ENCODE assay signal across 8 cellular contexts in genomic region chr4:119041951-119042560, GRCh38.
A peak's percentile ranks its signal among the peaks of the same experiment; 100 is the strongest.
DNase-seq lines count a peak whose midpoint lies in the region; ATAC-seq lines count a peak whose summit lies in the region.

No MANE protein-coding gene starts in this region.

- no peaks in the 10 kb centered on the region for H3K4me1 Mint-ChIP-seq in CD4-positive, alpha-beta memory T cell

- no peak overlapping the region for H3K4me3 Mint-ChIP-seq in CD4-positive, alpha-beta memory T cell

- no peaks in the 10 kb centered on the region for H3K4me1 ChIP-seq in CD4-positive, alpha-beta memory T cell (ENCODE audit: insufficient read depth, low read length)

- peaks cover 0 to 1% of the 10 kb centered on the region in 2 donors for H3K27me3 Mint-ChIP-seq in CD4-positive, alpha-beta memory T cell

- no peaks in the 10 kb centered on the region for H3K27me3 ChIP-seq in CD4-positive, alpha-beta memory T cell (ENCODE audit: insufficient read depth, low read length)

- intact Hi-C loops in CD4-positive, alpha-beta memory T cell (cut with micrococcal nuclease) = loop anchor here (1.0 to 5.0 kb wide), 8 partner anchors 60 to 585 kb away; partner anchors contain the start of genes MYOZ2, PDE5A and USP53

- POLR2A ChIA-PET in CD4-positive, alpha-beta memory T cell (lab: Charles Lee; ENCODE audit: partially characterized antibody) = interaction anchor here (0.9 to 1.1 kb wide), 2 partner anchors 171 to 258 kb away, joined by 4 to 8 read pairs; partner anchors contain the start of gene USP53

- ATAC-seq in HG03159 (IDR thresholded peaks at IDR 0.05; ENCODE audit: unreplicated experiment) = peak; percentile 94
- ATAC-seq in stimulated activated naive CD8-positive, alpha-beta T cell treated with anti-CD3 and anti-CD28 coated beads, Interleukin-15, Interleukin-2, amounts not matched to agents 100 U/mL and 50 U/mL, for 24 hours = peak; percentile 87

- H3K27ac Mint-ChIP-seq in CD4-positive, alpha-beta memory T cell = no peak overlapping the region

- CTCF ChIA-PET in CD4-positive, alpha-beta memory T cell (lab: Charles Lee; ENCODE audit: partially characterized antibody) = interaction anchor here (0.7 to 4.7 kb wide), 28 partner anchors 10 to 452 kb away, joined by 3 to 35 read pairs (median 5); partner anchors contain the start of gene USP53

- no peaks in the 10 kb centered on the region for H3K36me3 Mint-ChIP-seq in CD4-positive, alpha-beta memory T cell

- H3K27ac ChIP-seq in CD4-positive, alpha-beta memory T cell (ENCODE audit: low read depth, low read length) = no peak overlapping the region

- no peaks in the 10 kb centered on the region for H3K9me3 ChIP-seq in CD4-positive, alpha-beta memory T cell (ENCODE audit: control insufficient read depth in 1 of 2, low read length in 2 of 2)

- H3K36me3 ChIP-seq in CD4-positive, alpha-beta memory T cell (ENCODE audit: insufficient read depth, low read length) = no peaks in the 10 kb centered on the region

- no peaks in the 10 kb centered on the region for H3K9me3 Mint-ChIP-seq in CD4-positive, alpha-beta memory T cell

- peak; percentile 58 to 63 (median 61) for DNase-seq in CD4-positive, alpha-beta memory T cell
- DNase-seq in GM19238 (ENCODE audit: insufficient read length, low spot score) (peak; percentile 23), NCI-H226 (peak; percentile 36), middle frontal gyrus (ENCODE audit: extremely low spot score, low spot score) (peak; percentile 50)
- peak; percentile 25 for DNase-seq in activated CD4-positive, CD25-positive, alpha-beta regulatory T cell treated with anti-CD3 and anti-CD28 coated beads, Interleukin-2, amount 50 U/mL, for 16 hours (ENCODE audit: low read depth, low spot score)
- peak; percentile 7 for DNase-seq in effector CD8-positive, alpha-beta T cell (lab: John Stamatoyannopoulos, UW)
- DNase-seq in stimulated activated naive CD8-positive, alpha-beta T cell treated with anti-CD3 and anti-CD28 coated beads, Interleukin-15, Interleukin-2, amounts not matched to agents 100 U/mL and 50 U/mL, for 24 hours = peak; percentile 43

- no peak overlapping the region for H3K4me3 ChIP-seq in CD4-positive, alpha-beta memory T cell (ENCODE audit: low read length in 2 of 2)

Comparison
In these comparisons a context has a peak if more than half of its experiments do, and no peak if none do; other contexts are left out.
1. DNase-seq: peak in every context shown above with its lines; median percentile 61 in CD4-positive, alpha-beta memory T cell; 50 in middle frontal gyrus; 43 in stimulated activated naive CD8-positive, alpha-beta T cell treated with anti-CD3 and anti-CD28 coated beads, Interleukin-15, Interleukin-2, amounts not matched to agents 100 U/mL and 50 U/mL, for 24 hours; 36 in NCI-H226; 25 in activated CD4-positive, CD25-positive, alpha-beta regulatory T cell treated with anti-CD3 and anti-CD28 coated beads, Interleukin-2, amount 50 U/mL, for 16 hours; 23 in GM19238; 7 in effector CD8-positive, alpha-beta T cell.